Comparison of ENCODE assay signal across 1 cellular context in genomic region chr11:111632798-111633197, GRCh38.
A peak's percentile ranks its signal among the peaks of the same experiment; 100 is the strongest.
TF ChIP-seq lines count a peak whose summit lies in the region.

No MANE protein-coding gene starts in this region.

TF ChIP-seq in SK-N-SH treated with all-trans-retinoic acid at 6 μM for 48 hours, 23 proteins besides CTCF, POLR2A, EP300 and RAD21 (continued from another document):
- TF ChIP-seq CSRNP3 (CRISPR knock-in tag; IDR thresholded peaks at IDR 0.05) (no peak; the same call in 1 of the 2 replicates), ZNF565 (CRISPR knock-in tag; conservative IDR thresholded peaks at IDR 0.05; ENCODE audit: low read depth) (no peak), ZC3H10 (CRISPR knock-in tag; IDR thresholded peaks at IDR 0.05) (0 out of 2 replicates have a peak, but pooled peaks have one; percentile 24), ZNF8 (CRISPR knock-in tag; IDR thresholded peaks at IDR 0.05) (no peak), OSR1 (CRISPR knock-in tag; IDR thresholded peaks at IDR 0.05) (no peak)
